In the genomic region with DNA sequence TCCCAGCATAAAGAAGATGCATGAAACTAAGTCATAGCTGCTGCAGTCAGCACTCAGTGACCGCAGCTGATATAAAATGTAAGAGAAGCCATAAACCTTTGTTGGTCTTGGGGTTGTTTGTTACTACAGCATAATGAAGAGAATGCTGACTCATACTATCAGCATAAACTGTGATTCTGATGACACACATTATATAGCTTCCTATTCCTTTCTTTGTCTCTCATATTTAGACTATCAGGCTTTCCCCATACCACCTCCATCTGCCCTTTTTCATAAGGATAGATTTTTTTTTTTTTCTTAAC, we compare ENCODE assay signal across 17 cellular contexts.
A peak's percentile ranks its signal among the peaks of the same experiment; 100 is the strongest.
DNase-seq lines count a peak whose midpoint lies in the region; TF ChIP-seq lines count a peak whose summit lies in the region.
"Had no signal": no experiment of that assay in that cellular context is flagged by ENCODE, and none has a peak within 500 bp of the region (broad histone marks: within the 10 kb centered on the region; RNA-seq: fewer than 3 reads in every experiment).

No MANE protein-coding gene starts in this region.

- no peaks in the 10 kb centered on the region; the same call in 1 of the 2 replicates for H3K4me1 ChIP-seq in HEK293 (ENCODE audit: control insufficient read depth, insufficient read depth, low read length)

- DNase-seq in AG08395 (ENCODE audit: low spot score) (peak; percentile 8), iris pigment epithelial cell (ENCODE audit: low read depth) (peak; percentile 45), NCI-H774 (lab: John Stamatoyannopoulos, UW) (no peak), RWPE1 (ENCODE audit: low spot score) (no peak), kidney tubule cell (ENCODE audit: low spot score) (no peak)
- peak; percentile 28 for DNase-seq in activated CD4-positive, alpha-beta memory T cell treated with anti-CD3 and anti-CD28 coated beads for 36 hours
- no peak for DNase-seq in activated effector memory CD4-positive, alpha-beta T cell treated with Interleukin-2 at 50 U/mL for 16 hours
- DNase-seq: DMS79; effector memory CD8-positive, alpha-beta T cell; heart right ventricle; naive B cell; NCI-H2107; right cardiac atrium; stimulated activated naive CD8-positive, alpha-beta T cell treated with anti-CD3 and anti-CD28 coated beads, Interleukin-15, Interleukin-2, amounts not matched to agents 100 U/mL and 50 U/mL, for 24 hours had no signal

- no peaks in the 10 kb centered on the region for H3K27me3 Mint-ChIP-seq in activated CD4-positive, alpha-beta memory T cell treated with anti-CD3 and anti-CD28 coated beads for 36 hours
- H3K27me3 Mint-ChIP-seq: B cell; effector memory CD8-positive, alpha-beta T cell had no signal

- CTCF ChIA-PET in HEK293 (lab: Yijun Ruan, JAX) (interaction anchor here (1.5 kb wide), 1 partner anchor 274 kb away, joined by 4 read pairs; the partner anchor contains the start of gene TRIB2), RWPE1 (lab: Yijun Ruan, JAX) (interaction anchor here (0.6 kb wide), 2 partner anchors 20 to 538 kb away, joined by 3 to 4 read pairs; no protein-coding TSS in a partner anchor)
- CTCF ChIA-PET in activated CD4-positive, alpha-beta memory T cell treated with anti-CD3 and anti-CD28 coated beads for 36 hours (lab: Charles Lee), result interaction anchor here (0.9 kb wide), 1 partner anchor 10 kb away, joined by 3 read pairs; no protein-coding TSS in a partner anchor

- no peaks in the 10 kb centered on the region for H3K36me3 Mint-ChIP-seq in activated CD4-positive, alpha-beta memory T cell treated with anti-CD3 and anti-CD28 coated beads for 36 hours
- H3K36me3 Mint-ChIP-seq: naive B cell had no signal

- H3K36me3 ChIP-seq in HEK293 (ENCODE audit: control insufficient read depth in 2 of 2, insufficient read depth in 1 of 2, low read length in 2 of 2), result no peaks in the 10 kb centered on the region
- H3K36me3 ChIP-seq: brain microvascular endothelial cell, heart right ventricle had no signal

- POLR2A ChIA-PET in HEK293 (lab: Yijun Ruan, JAX) (interaction anchor here (0.7 kb wide), 1 partner anchor 71 kb away, joined by 4 read pairs; no protein-coding TSS in a partner anchor), RWPE1 (lab: Yijun Ruan, JAX; ENCODE audit: low non-redundant PET) (no interaction called here)
- POLR2A ChIA-PET in activated CD4-positive, alpha-beta memory T cell treated with anti-CD3 and anti-CD28 coated beads for 36 hours (lab: Charles Lee), result interaction anchor here (0.8 to 0.9 kb wide), 2 partner anchors 62 to 274 kb away, joined by 3 to 10 read pairs; partner anchors contain the start of gene TRIB2

- intact Hi-C loops in activated CD4-positive, alpha-beta memory T cell treated with anti-CD3 and anti-CD28 coated beads for 36 hours (cut with micrococcal nuclease), result loop anchor here (1.0 kb wide), 1 partner anchor 14 kb away; no protein-coding TSS in a partner anchor

- H3K9me3 ChIP-seq in HEK293 (ENCODE audit: control insufficient read depth, insufficient read depth, low read depth, low read length), result no peaks in the 10 kb centered on the region
- H3K9me3 ChIP-seq: heart right ventricle had no signal

- no peak overlapping the region for H3K4me3 Mint-ChIP-seq in activated CD4-positive, alpha-beta memory T cell treated with anti-CD3 and anti-CD28 coated beads for 36 hours
- H3K4me3 Mint-ChIP-seq: B cell; effector memory CD8-positive, alpha-beta T cell; naive B cell had no signal

- H3K4me3 ChIP-seq in HEK293 (ENCODE audit: low read depth, low read length), result no peak overlapping the region
- H3K4me3 ChIP-seq: heart right ventricle had no signal

- H3K27ac Mint-ChIP-seq in activated CD4-positive, alpha-beta memory T cell treated with anti-CD3 and anti-CD28 coated beads for 36 hours, result no peak overlapping the region
- H3K27ac Mint-ChIP-seq: B cell had no signal

- no peaks in the 10 kb centered on the region for H3K9me3 Mint-ChIP-seq in activated CD4-positive, alpha-beta memory T cell treated with anti-CD3 and anti-CD28 coated beads for 36 hours
- H3K9me3 Mint-ChIP-seq: effector memory CD8-positive, alpha-beta T cell; naive B cell had no signal

- H3K27ac ChIP-seq in HEK293 (ENCODE audit: extremely low read depth, low read depth, low read length), result no peak overlapping the region
- no peak overlapping the region for H3K27ac ChIP-seq in RWPE1
- H3K27ac ChIP-seq: brain microvascular endothelial cell had no signal

- TF ChIP-seq CTCF in HEK293 (tag by site-specific recombination; IDR thresholded peaks at IDR 0.05), result no peak
- no peak for TF ChIP-seq CTCF in RWPE1 (conservative IDR thresholded peaks at IDR 0.05; ENCODE audit: low read depth)

- peaks cover 23% of the 10 kb centered on the region for H3K4me1 Mint-ChIP-seq in activated CD4-positive, alpha-beta memory T cell treated with anti-CD3 and anti-CD28 coated beads for 36 hours (ENCODE audit: low read depth)
- H3K4me1 Mint-ChIP-seq: B cell, naive B cell had no signal

TF ChIP-seq in HEK293, 187 proteins besides CTCF, POLR2A, EP300 and RAD21:
- TF ChIP-seq TRIM28 (IDR thresholded peaks at IDR 0.05; ENCODE audit: borderline replicate concordance, low read length) (peak; percentile 75; the same call in 1 of the 2 replicates), ZNF114 (tag by site-specific recombination; IDR thresholded peaks at IDR 0.05) (no peak), SETDB1 (IDR thresholded peaks at IDR 0.05; ENCODE audit: insufficient read length, low read length) (peak; percentile 32), ZSCAN23 (tag by site-specific recombination; IDR thresholded peaks at IDR 0.05) (no peak), RBAK (tag by site-specific recombination; IDR thresholded peaks at IDR 0.05) (peak; percentile 93)

Comparison
In these comparisons a context has a peak if more than half of its experiments do, and no peak if none do; other contexts are left out.
1. DNase-seq: peak in AG08395 (single experiment), activated CD4-positive, alpha-beta memory T cell treated with anti-CD3 and anti-CD28 coated beads for 36 hours (single experiment) and iris pigment epithelial cell (single experiment); none in activated effector memory CD4-positive, alpha-beta T cell treated with Interleukin-2 at 50 U/mL for 16 hours (single experiment), NCI-H774 (single experiment), RWPE1 (single experiment) and kidney tubule cell (single experiment).